Comparison of ENCODE assay signal across 11 cellular contexts in genomic region chr1:206705187-206705586, GRCh38. TPM values are rescaled to one million over a fixed set of nuclear protein-coding genes. Genes with fewer than 3 reads are reported as not detected.
DNase-seq lines count a peak whose midpoint lies in the region; ATAC-seq, FAIRE-seq and TF ChIP-seq lines count a peak whose summit lies in the region.
"Had no signal": no experiment of that assay in that cellular context is flagged by ENCODE, and none has a peak within 500 bp of the region (broad histone marks: within the 10 kb centered on the region; RNA-seq: fewer than 3 reads in every experiment).

No MANE protein-coding gene starts in this region.

- H3K27me3 ChIP-seq in pancreas: no peaks in the 10 kb centered on the region
- H3K27me3 ChIP-seq: right lobe of liver had no signal

- H3K36me3 ChIP-seq in pancreas: no peaks in the 10 kb centered on the region
- H3K36me3 ChIP-seq: right lobe of liver had no signal

- no peak for TF ChIP-seq CTCF in pancreas (IDR thresholded peaks at IDR 0.05)

- ATAC-seq in pancreas (peak in 3 of 4 donors; percentile 10 to 43 (median 18)), HG03280 (IDR thresholded peaks at IDR 0.05; ENCODE audit: unreplicated experiment) (no peak), HG03460 (IDR thresholded peaks at IDR 0.05; ENCODE audit: unreplicated experiment) (no peak), HG02798 (IDR thresholded peaks at IDR 0.05; ENCODE audit: poor library complexity, unreplicated experiment) (no peak)
- ATAC-seq: HCT116, right lobe of liver had no signal

- no peak overlapping the region for H3K4me3 ChIP-seq in pancreas
- H3K4me3 ChIP-seq: right lobe of liver had no signal

- peak; percentile 80 for DNase-seq in EH (ENCODE audit: low read depth)
- DNase-seq in NCI-H2196 (lab: John Stamatoyannopoulos, UW; ENCODE audit: unreplicated experiment): peak; percentile 62
- DNase-seq in dedifferentiated amniotic fluid mesenchymal stem cell (ENCODE audit: extremely low spot score): peak; percentile 51
- DNase-seq in pancreas: no peak
- no peak for DNase-seq in HuH-7 (ENCODE audit: low spot score)
- DNase-seq: activated T-cell treated with anti-CD3 and anti-CD28 coated beads, Interleukin-2, amount 50 U/mL, for 48 hours; right lobe of liver had no signal

- FAIRE-seq in pancreas (lab: Jason Lieb, UNC): no peak

- intact Hi-C loops in pancreas (cut with DNase I): no loop called here

- peaks cover 36 to 54% (median 40%) of the 10 kb centered on the region in 3 donors for H3K4me1 ChIP-seq in pancreas

- H3K27ac ChIP-seq in pancreas: peak overlapping the region in 1 of 4 donors; percentile 29
- H3K27ac ChIP-seq: right lobe of liver had no signal

- WGBS in pancreas, 2 donors: 29 to 34% methylated on average over 4 of the region's 4 CpGs

- no peaks in the 10 kb centered on the region for H3K9me3 ChIP-seq in pancreas
- H3K9me3 ChIP-seq: right lobe of liver had no signal

RNA-seq across cellular contexts. Expression of gene MAPKAPK2, which starts 20.5 kb away (rescaled TPM):
- 10 to 100 TPM; 28.3 to 55.7 (median 30.8) TPM for total RNA-seq in pancreas
- polyA plus RNA-seq in pancreas: 10 to 100 TPM; 38.8 to 48.9 TPM

Comparison
In these comparisons a context has a peak if more than half of its experiments do, and no peak if none do; other contexts are left out.
1. DNase-seq: peak in EH (single experiment), NCI-H2196 (single experiment) and dedifferentiated amniotic fluid mesenchymal stem cell (single experiment); none in pancreas (0 of 6) and HuH-7 (single experiment).
2. ATAC-seq: peak in pancreas (3 of 4); none in HG03280 (single experiment), HG03460 (single experiment) and HG02798 (single experiment).